ENCODE assay signal across 19 cellular contexts in the genomic region with DNA sequence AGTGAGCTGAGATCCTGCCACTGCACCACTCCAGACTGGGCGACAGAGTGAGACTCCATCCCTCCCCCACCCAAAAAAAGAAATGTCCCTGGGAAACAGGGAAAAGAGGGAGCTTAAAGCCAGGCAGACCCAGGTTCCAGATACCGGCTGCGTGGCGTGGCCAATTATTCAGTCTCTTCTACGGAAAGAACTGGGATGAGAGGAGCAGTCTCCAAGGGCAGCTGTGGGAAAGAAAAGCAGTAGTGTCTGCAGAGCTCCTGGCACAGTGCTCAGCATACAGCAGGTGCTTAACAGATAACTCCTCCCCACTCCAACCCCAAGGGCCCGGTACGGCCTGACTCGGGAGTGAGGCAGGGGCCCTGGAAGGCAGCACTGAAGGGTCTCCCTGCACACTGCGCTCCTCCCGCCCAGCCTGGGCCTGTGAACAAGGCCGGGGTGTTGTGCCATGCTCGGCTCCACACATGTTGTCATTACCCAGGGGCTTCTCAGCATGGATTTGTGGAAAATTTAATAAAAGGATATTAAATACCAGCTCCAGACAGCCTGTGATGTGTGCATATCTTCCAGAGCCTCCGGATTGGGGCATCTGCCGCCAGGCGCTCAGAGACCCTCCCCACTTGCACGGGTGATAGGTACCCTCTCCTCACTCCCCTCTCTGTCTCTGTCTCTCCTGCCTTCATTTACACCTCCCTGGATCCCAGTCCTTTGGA. TPM values are rescaled to one million over a fixed set of nuclear protein-coding genes. Genes with fewer than 3 reads are reported as not detected.
DNase-seq lines count a peak whose midpoint lies in the region; ATAC-seq and TF ChIP-seq lines count a peak whose summit lies in the region.
"Had no signal": no experiment of that assay in that cellular context is flagged by ENCODE, and none has a peak within 500 bp of the region (broad histone marks: within the 10 kb centered on the region; RNA-seq: fewer than 3 reads in every experiment).

No MANE protein-coding gene starts in this region.

- H3K9ac ChIP-seq in neural progenitor cell: no peak overlapping the region
- H3K9ac ChIP-seq: BLaER1 treated with 17β-estradiol and CSF1 and Interleukin-3, amounts not matched to agents 10 nM and 100 nM had no signal

- H3K27ac Mint-ChIP-seq in progenitor cell of endocrine pancreas (no peak overlapping the region), neural progenitor cell (no peak overlapping the region)
- H3K27ac Mint-ChIP-seq in stimulated activated memory B cell treated with anti-CD40 and anti-IgM and Interleukin-4, amounts not matched to agents 10 μg/mL and 1 μg/mL and 100 μg/mL, for 72 hours: no peak overlapping the region
- H3K27ac Mint-ChIP-seq: B cell; CD8-positive, alpha-beta T cell; GM23338 had no signal

- H3K79me2 ChIP-seq in neural progenitor cell (ENCODE audit: low read depth): no peaks in the 10 kb centered on the region

- no peaks in the 10 kb centered on the region for H3K27me3 ChIP-seq in neural progenitor cell
- H3K27me3 ChIP-seq in WERI-Rb-1 (ENCODE audit: insufficient read depth, low read depth, severe bottlenecking): no peaks in the 10 kb centered on the region
- H3K27me3 ChIP-seq: BLaER1 treated with 17β-estradiol and CSF1 and Interleukin-3, amounts not matched to agents 10 nM and 100 nM had no signal

- H3K27me3 Mint-ChIP-seq in progenitor cell of endocrine pancreas: peaks cover 20% of the 10 kb centered on the region
- H3K27me3 Mint-ChIP-seq in neural progenitor cell (ENCODE audit: insufficient read depth, low read depth): peaks cover 8% of the 10 kb centered on the region
- peaks cover 27% of the 10 kb centered on the region for H3K27me3 Mint-ChIP-seq in stimulated activated memory B cell treated with anti-CD40 and anti-IgM and Interleukin-4, amounts not matched to agents 10 μg/mL and 1 μg/mL and 100 μg/mL, for 72 hours

- H3K27ac ChIP-seq in VCaP (peak overlapping the region; percentile 10; the same call in 1 of the 2 replicates), cingulate gyrus (ENCODE audit: low read depth, low read length) (peak overlapping the region; percentile 97), neural progenitor cell (no peak overlapping the region), WERI-Rb-1 (no peak overlapping the region)
- H3K27ac ChIP-seq: BLaER1 treated with 17β-estradiol and CSF1 and Interleukin-3, amounts not matched to agents 10 nM and 100 nM had no signal

- no peak for TF ChIP-seq CTCF in VCaP (conservative IDR thresholded peaks at IDR 0.05)
- no peak for TF ChIP-seq CTCF in progenitor cell of endocrine pancreas (IDR thresholded peaks at IDR 0.05; ENCODE audit: unreplicated experiment)
- TF ChIP-seq CTCF in neural progenitor cell (IDR thresholded peaks at IDR 0.05): no peak
- TF ChIP-seq CTCF in WERI-Rb-1 (IDR thresholded peaks at IDR 0.05; ENCODE audit: low read depth, low read length): no peak

- ATAC-seq in stimulated activated memory B cell treated with anti-CD40 and anti-IgM and Interleukin-4, amounts not matched to agents 10 μg/mL and 1 μg/mL and 100 μg/mL, for 72 hours: no peak
- ATAC-seq: CD8-positive, alpha-beta T cell; GM23338 had no signal

- peak; percentile 25 for DNase-seq in Ammon's horn (ENCODE audit: low spot score)
- DNase-seq in pons (ENCODE audit: low spot score): peak; percentile 22
- no peak for DNase-seq in progenitor cell of endocrine pancreas (ENCODE audit: low spot score, unreplicated experiment)
- no peak for DNase-seq in neural progenitor cell (ENCODE audit: low spot score)
- no peak for DNase-seq in WERI-Rb-1
- DNase-seq: 8988T; Calu3; CD8-positive, alpha-beta T cell; DMS79 treated with DMSO at 0.1 percent for 48 hours; HCEC 1CT; IMR-90 had no signal

- H3K4me3 ChIP-seq in neural progenitor cell (no peak overlapping the region), WERI-Rb-1 (ENCODE audit: low read depth, low read length) (no peak overlapping the region)
- H3K4me3 ChIP-seq: BLaER1 treated with 17β-estradiol and CSF1 and Interleukin-3, amounts not matched to agents 10 nM and 100 nM; GM23338 had no signal

- H3K4me3 Mint-ChIP-seq in progenitor cell of endocrine pancreas (ENCODE audit: low read depth) (no peak overlapping the region), neural progenitor cell (no peak overlapping the region)
- no peak overlapping the region for H3K4me3 Mint-ChIP-seq in stimulated activated memory B cell treated with anti-CD40 and anti-IgM and Interleukin-4, amounts not matched to agents 10 μg/mL and 1 μg/mL and 100 μg/mL, for 72 hours
- H3K4me3 Mint-ChIP-seq: B cell; CD8-positive, alpha-beta T cell; GM23338 had no signal

- H3K36me3 ChIP-seq in neural progenitor cell: no peaks in the 10 kb centered on the region
- no peaks in the 10 kb centered on the region for H3K36me3 ChIP-seq in WERI-Rb-1
- H3K36me3 ChIP-seq: BLaER1 treated with 17β-estradiol and CSF1 and Interleukin-3, amounts not matched to agents 10 nM and 100 nM had no signal

- H3K4me2 ChIP-seq in neural progenitor cell: no peak overlapping the region
- H3K4me2 ChIP-seq: BLaER1 treated with 17β-estradiol and CSF1 and Interleukin-3, amounts not matched to agents 10 nM and 100 nM; GM23338 had no signal

- H3F3A ChIP-seq in neural progenitor cell (ENCODE audit: low read depth): no peaks in the 10 kb centered on the region

- no peaks in the 10 kb centered on the region for H3K9me3 Mint-ChIP-seq in progenitor cell of endocrine pancreas (ENCODE audit: low read depth)
- no peaks in the 10 kb centered on the region for H3K9me3 Mint-ChIP-seq in neural progenitor cell
- no peaks in the 10 kb centered on the region for H3K9me3 Mint-ChIP-seq in stimulated activated memory B cell treated with anti-CD40 and anti-IgM and Interleukin-4, amounts not matched to agents 10 μg/mL and 1 μg/mL and 100 μg/mL, for 72 hours
- H3K9me3 Mint-ChIP-seq: CD8-positive, alpha-beta T cell; GM23338 had no signal

- H3K4me1 Mint-ChIP-seq in progenitor cell of endocrine pancreas (ENCODE audit: low read depth): no peaks in the 10 kb centered on the region
- H3K4me1 Mint-ChIP-seq in neural progenitor cell: no peaks in the 10 kb centered on the region
- H3K4me1 Mint-ChIP-seq in stimulated activated memory B cell treated with anti-CD40 and anti-IgM and Interleukin-4, amounts not matched to agents 10 μg/mL and 1 μg/mL and 100 μg/mL, for 72 hours: no peaks in the 10 kb centered on the region
- H3K4me1 Mint-ChIP-seq: B cell, GM23338 had no signal

- H4K20me1 ChIP-seq in neural progenitor cell (ENCODE audit: low read depth): no peaks in the 10 kb centered on the region

- no peak overlapping the region for H2AFZ ChIP-seq in neural progenitor cell (replicated peaks)
- H2AFZ ChIP-seq: GM23338 had no signal

- H3K36me3 Mint-ChIP-seq in progenitor cell of endocrine pancreas (ENCODE audit: insufficient read depth) (no peaks in the 10 kb centered on the region), neural progenitor cell (no peaks in the 10 kb centered on the region)
- no peaks in the 10 kb centered on the region for H3K36me3 Mint-ChIP-seq in stimulated activated memory B cell treated with anti-CD40 and anti-IgM and Interleukin-4, amounts not matched to agents 10 μg/mL and 1 μg/mL and 100 μg/mL, for 72 hours
- H3K36me3 Mint-ChIP-seq: CD8-positive, alpha-beta T cell had no signal

- H3K9me3 ChIP-seq in neural progenitor cell (ENCODE audit: low read depth) (no peaks in the 10 kb centered on the region), WERI-Rb-1 (ENCODE audit: severe bottlenecking) (no peaks in the 10 kb centered on the region)
- H3K9me3 ChIP-seq: BLaER1 treated with 17β-estradiol and CSF1 and Interleukin-3, amounts not matched to agents 10 nM and 100 nM had no signal

- H3K4me1 ChIP-seq in neural progenitor cell: no peaks in the 10 kb centered on the region

RNA-seq across cellular contexts. Expression of gene SPPL2C, which starts 17.6 kb away (rescaled TPM):
- total RNA-seq in progenitor cell of endocrine pancreas (not detected in 2 replicates), neural progenitor cell (ENCODE audit: low replicate concordance) (not detected in 2 replicates)
- total RNA-seq: A673; B cell; Calu3; CD8-positive, alpha-beta T cell; G401; IMR-90 had no signal

RNA-seq across cellular contexts. Expression of gene CRHR1, which starts 43.0 kb away (rescaled TPM):
- total RNA-seq in progenitor cell of endocrine pancreas (not detected in 2 replicates), neural progenitor cell (ENCODE audit: low replicate concordance) (2.9 and 3.4 TPM in 2 replicates)
- total RNA-seq: A673; B cell; Calu3; CD8-positive, alpha-beta T cell; G401; IMR-90 had no signal

Comparison
In these comparisons a context has a peak if more than half of its experiments do, and no peak if none do; other contexts are left out.
1. DNase-seq: peak in Ammon's horn (single experiment) and pons (single experiment); none in progenitor cell of endocrine pancreas (single experiment), neural progenitor cell (single experiment) and WERI-Rb-1 (single experiment).
2. H3K27ac ChIP-seq: peak in VCaP (single experiment) and cingulate gyrus (single experiment); none in neural progenitor cell (single experiment) and WERI-Rb-1 (single experiment).